In the genomic region with DNA sequence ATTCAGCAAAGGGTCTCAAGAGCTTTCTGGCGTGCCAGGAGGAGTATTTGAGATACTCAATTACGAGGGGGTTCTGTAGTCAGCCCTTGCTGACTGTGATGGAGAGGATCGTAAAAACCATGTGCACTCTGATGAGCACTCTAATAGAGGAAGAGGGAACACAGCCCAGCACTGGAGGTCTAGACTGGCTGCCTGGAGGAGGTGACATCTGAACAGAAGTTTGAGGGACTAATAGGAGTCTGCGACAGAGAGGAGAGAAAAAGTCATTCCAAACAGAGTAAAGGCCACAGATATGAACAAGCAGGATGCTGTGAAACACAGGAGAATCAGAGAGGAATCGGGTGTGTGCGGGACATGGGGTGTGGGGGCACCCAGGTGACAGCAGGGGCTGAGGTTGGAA, we compare ENCODE assay signal across 21 cellular contexts.
"Had no signal": no experiment of that assay in that cellular context is flagged by ENCODE, and none has a peak within 500 bp of the region (broad histone marks: within the 10 kb centered on the region; RNA-seq: fewer than 3 reads in every experiment).

No MANE protein-coding gene starts in this region.

- H3K9ac ChIP-seq: parathyroid adenoma had no signal

- H3K27ac ChIP-seq: breast epithelium, heart left ventricle, left lung, neutrophil, parathyroid adenoma, sigmoid colon, spleen, tibial nerve, VCaP had no signal

- H2AFZ ChIP-seq: parathyroid adenoma had no signal

- H3K4me3 ChIP-seq: breast epithelium, gastrocnemius medialis, heart left ventricle, left lung, sigmoid colon, spleen, tibial nerve had no signal

- H3K4me1 ChIP-seq: breast epithelium, heart left ventricle, left lung, parathyroid adenoma, sigmoid colon, tibial nerve had no signal

- H3K36me3 ChIP-seq: breast epithelium, gastrocnemius medialis had no signal

- H3K9me3 ChIP-seq: breast epithelium, gastrocnemius medialis, heart left ventricle, left lung, neutrophil, sigmoid colon, spleen, tibial nerve had no signal

- DNase-seq: activated CD4-positive, alpha-beta T cell treated with anti-CD3 and anti-CD28 coated beads, Interleukin-2, amount 50 U/mL, for 1 hour; activated CD4-positive, CD25-positive, alpha-beta regulatory T cell treated with anti-CD3 and anti-CD28 coated beads, Interleukin-2, amount 50 U/mL, for 72 hours; activated CD8-positive, alpha-beta memory T cell treated with anti-CD3 and anti-CD28 coated beads, Interleukin-2, amount 50 U/mL, for 4 hours; activated effector memory CD4-positive, alpha-beta T cell treated with Interleukin-2 at 50 U/mL for 16 hours; activated naive CD4-positive, alpha-beta T cell treated with anti-CD3 and anti-CD28 coated beads, Interleukin-2, amount 50 U/mL, for 16 hours; activated T-cell treated with anti-CD3 and anti-CD28 coated beads, Interleukin-2, amount 50 U/mL, for 48 hours; cortex of kidney; effector CD4-positive, alpha-beta T cell; gastrocnemius medialis; heart left ventricle; left lung; sigmoid colon; spleen; stimulated activated naive CD4-positive, alpha-beta T cell; T-helper 2 cell had no signal

- H3K79me2 ChIP-seq: parathyroid adenoma had no signal

- ATAC-seq: esophagus mucosa, gastrocnemius medialis, heart left ventricle, left lung had no signal

- H3K27me3 ChIP-seq: breast epithelium, gastrocnemius medialis, heart left ventricle, left lung, neutrophil, sigmoid colon, spleen, tibial nerve had no signal
